Comparison of ENCODE assay signal across 27 cellular contexts in the genomic region with DNA sequence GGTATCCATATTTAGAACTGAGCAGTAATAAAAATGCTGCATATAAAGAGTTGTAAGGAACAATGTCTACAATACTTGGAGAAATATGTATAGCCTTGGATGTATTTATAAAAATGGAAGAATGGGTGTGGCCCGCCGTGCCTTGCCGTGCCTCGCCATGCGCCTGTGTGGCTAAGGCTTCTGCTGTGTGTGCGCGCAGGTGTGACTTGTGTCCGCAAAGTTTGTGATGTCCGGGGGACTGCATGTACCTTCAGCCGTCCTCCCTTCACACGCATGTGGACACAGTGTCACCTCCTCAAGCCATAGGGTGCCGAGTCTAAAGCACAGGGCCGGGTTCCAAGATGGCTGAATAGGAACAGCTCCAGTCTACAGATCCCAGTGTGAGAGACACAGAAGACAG.
"Had no signal": no experiment of that assay in that cellular context is flagged by ENCODE, and none has a peak within 500 bp of the region (broad histone marks: within the 10 kb centered on the region; RNA-seq: fewer than 3 reads in every experiment).

No MANE protein-coding gene starts in this region.

- H3K9me3 Mint-ChIP-seq: type B pancreatic cell had no signal

- H3K27me3 Mint-ChIP-seq: naive B cell; stimulated activated naive CD8-positive, alpha-beta T cell treated with anti-CD3 and anti-CD28 coated beads, Interleukin-15, Interleukin-2, amounts not matched to agents 100 ng/mL and 50 ng/mL, for 24 hours had no signal

- H3K9ac ChIP-seq: neural progenitor cell had no signal

- H3K4me1 ChIP-seq: heart right ventricle, left lung, neural progenitor cell, pancreas, prostate gland, sigmoid colon, spleen, tibial nerve, uterus had no signal

- H3K36me3 ChIP-seq: neural progenitor cell, prostate gland had no signal

- FAIRE-seq: pancreas, small intestine had no signal

- H3K27ac Mint-ChIP-seq: mesothelial cell of epicardium; naive B cell; natural killer cell; nephron progenitor cell; neural progenitor cell; stimulated activated effector memory CD8-positive, alpha-beta T cell treated with anti-CD3 and anti-CD28 coated beads, Interleukin-12 subunit alpha, Interleukin-12 subunit beta, amount 100 ng/mL, for 72 hours; stimulated activated naive CD8-positive, alpha-beta T cell treated with anti-CD3 and anti-CD28 coated beads, Interleukin-15, Interleukin-2, amounts not matched to agents 100 ng/mL and 50 ng/mL, for 24 hours; type B pancreatic cell had no signal

- H3K4me3 Mint-ChIP-seq: mesothelial cell of epicardium; naive B cell; natural killer cell; nephron progenitor cell; neural progenitor cell; stimulated activated effector memory CD8-positive, alpha-beta T cell treated with anti-CD3 and anti-CD28 coated beads, Interleukin-12 subunit alpha, Interleukin-12 subunit beta, amount 100 ng/mL, for 72 hours; stimulated activated naive CD8-positive, alpha-beta T cell treated with anti-CD3 and anti-CD28 coated beads, Interleukin-15, Interleukin-2, amounts not matched to agents 100 ng/mL and 50 ng/mL, for 24 hours; type B pancreatic cell had no signal

- DNase-seq: heart right ventricle; islet precursor cell; left colon; mesendoderm; naive B cell; natural killer cell; nephron progenitor cell; retina; right cardiac atrium; sigmoid colon; small intestine; spleen; stimulated activated CD4-positive, alpha-beta T cell treated with anti-CD3 and anti-CD28 coated beads, Interleukin-4, amount 100 ng/mL, for 24 hours; stimulated activated naive CD4-positive, alpha-beta T cell; substantia nigra; uterus had no signal

- H3K4me1 Mint-ChIP-seq: mesothelial cell of epicardium, nephron progenitor cell, neural progenitor cell had no signal

- ATAC-seq: heart right ventricle; left colon; left lung; natural killer cell; pancreas; right cardiac atrium; stimulated activated effector memory CD8-positive, alpha-beta T cell treated with anti-CD3 and anti-CD28 coated beads, Interleukin-12 subunit alpha, Interleukin-12 subunit beta, amount 100 ng/mL, for 72 hours had no signal

- H3K9me3 ChIP-seq: prostate gland had no signal

- H3K4me3 ChIP-seq: heart right ventricle, hepatocyte, left lung, lung, neural progenitor cell, pancreas, prostate gland, sigmoid colon, tibial nerve, uterus had no signal

- H3K36me3 Mint-ChIP-seq: neural progenitor cell, type B pancreatic cell had no signal

- H3K27ac ChIP-seq: heart right ventricle, hepatocyte, left lung, neural progenitor cell, pancreas, prostate gland, sigmoid colon, spleen, tibial nerve, uterus had no signal

- H3K27me3 ChIP-seq: heart right ventricle, hepatocyte, left lung, pancreas, sigmoid colon, spleen, tibial nerve, uterus had no signal
